ENCODE assay signal across 9 cellular contexts in the genomic region with DNA sequence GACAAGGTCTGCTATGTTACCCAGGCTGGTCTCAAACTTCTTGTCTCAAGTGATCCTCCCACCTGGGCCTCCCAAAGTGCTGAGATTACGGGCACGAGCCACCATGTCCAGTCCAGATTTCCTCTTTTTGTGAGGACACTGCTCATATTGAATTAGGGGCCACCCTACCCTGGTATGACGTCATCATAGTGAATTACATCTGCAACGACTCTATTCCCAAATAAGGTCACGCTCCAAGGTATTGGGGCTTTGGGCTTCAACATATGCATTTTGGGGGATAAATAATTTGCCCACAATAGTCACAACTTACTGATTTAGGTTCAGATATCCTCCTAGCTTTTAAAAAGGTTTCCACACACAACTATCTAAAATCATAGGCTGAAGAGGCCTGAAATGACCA. TPM values are rescaled to one million over a fixed set of nuclear protein-coding genes. Genes with fewer than 3 reads are reported as not detected.
"Had no signal": no experiment of that assay in that cellular context is flagged by ENCODE, and none has a peak within 500 bp of the region (broad histone marks: within the 10 kb centered on the region; RNA-seq: fewer than 3 reads in every experiment).

No MANE protein-coding gene starts in this region.

- H3K4me1 Mint-ChIP-seq: IgD-negative memory B cell had no signal

- H2AFZ ChIP-seq: GM23248 had no signal

- H3K4me3 Mint-ChIP-seq: IgD-negative memory B cell had no signal

- H3K27ac Mint-ChIP-seq: IgD-negative memory B cell had no signal

- DNase-seq: GM23248, GOT3, KG1 had no signal

- H3K36me3 ChIP-seq: HAP-1 had no signal

- H3K9ac ChIP-seq: GM23248 had no signal

- FAIRE-seq: H54, HTR-8/SVneo had no signal

- H3K27ac ChIP-seq: GM23248 had no signal

- ATAC-seq: HCT116 had no signal

- H3K4me1 ChIP-seq: HAP-1 had no signal

- H3K4me3 ChIP-seq: GM23248, HAP-1 had no signal

RNA-seq across cellular contexts. Expression of gene SLC15A1, which starts 9.5 kb away (rescaled TPM):
- total RNA-seq: GM23248, HT-29 had no signal
- polyA plus RNA-seq: GM23248, IgD-negative memory B cell had no signal
